Comparison of ENCODE assay signal across 7 cellular contexts in genomic region chr19:1122021-1122971, GRCh38.
"Had no signal": no experiment of that assay in that cellular context is flagged by ENCODE, and none has a peak within 500 bp of the region (broad histone marks: within the 10 kb centered on the region; RNA-seq: fewer than 3 reads in every experiment).

No MANE protein-coding gene starts in this region.

- H3K27me3 ChIP-seq: heart left ventricle, left lung, testis had no signal

- H3K27ac ChIP-seq: heart left ventricle, left lung, prostate gland, testis had no signal

- H3K4me3 ChIP-seq: heart left ventricle, left lung, prostate gland, testis had no signal

- DNase-seq: activated gamma-delta T cell; activated T-cell treated with anti-CD3 and anti-CD28 coated beads, Interleukin-2, amount 50 U/mL, for 4 hours; anterior cingulate cortex had no signal

- H3K4me1 ChIP-seq: prostate gland, testis had no signal

- H3K9me3 ChIP-seq: heart left ventricle, left lung, prostate gland, testis had no signal
